ENCODE assay signal across 24 cellular contexts in the genomic region with DNA sequence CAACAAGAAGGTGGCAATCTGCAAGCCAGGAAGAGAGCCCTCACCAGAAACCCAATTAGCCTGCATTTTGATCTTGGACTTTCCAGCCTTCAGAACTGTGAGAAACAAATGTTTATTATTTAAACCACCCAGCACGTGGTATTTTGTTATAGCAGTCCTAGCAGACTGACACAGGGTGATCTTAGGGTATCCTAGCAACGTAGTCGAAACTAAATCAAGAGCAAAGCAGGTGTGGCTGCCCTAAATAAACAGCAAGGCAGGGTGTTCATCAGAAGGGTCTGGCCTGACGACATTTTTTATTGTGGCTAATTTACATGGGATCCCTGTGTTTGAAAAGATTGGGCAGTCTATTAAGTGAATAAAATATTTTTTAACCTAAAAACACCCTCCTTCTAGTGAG.
A peak's percentile ranks its signal among the peaks of the same experiment; 100 is the strongest.
DNase-seq lines count a peak whose midpoint lies in the region; ATAC-seq lines count a peak whose summit lies in the region.
"Had no signal": no experiment of that assay in that cellular context is flagged by ENCODE, and none has a peak within 500 bp of the region (broad histone marks: within the 10 kb centered on the region; RNA-seq: fewer than 3 reads in every experiment).

No MANE protein-coding gene starts in this region.

- DNase-seq in NCI-H1417 (lab: John Stamatoyannopoulos, UW) (peak in 2 of 3 experiments; percentile 48 to 67), NCI-H1417 treated with DMSO at 0.1 percent for 48 hours (lab: John Stamatoyannopoulos, UW) (no peak), NAMALWA (ENCODE audit: low spot score) (peak; percentile 8), NCI-H526 treated with DMSO at 0.1 percent for 48 hours (lab: John Stamatoyannopoulos, UW) (peak; percentile 47), epithelial cell of prostate (ENCODE audit: low read depth, low spot score) (peak; percentile 6), NCI-H1694 treated with DMSO at 0.1 percent for 48 hours (lab: John Stamatoyannopoulos, UW) (no peak), sciatic nerve (ENCODE audit: low spot score) (no peak)
- DNase-seq: ACHN; C1 segment of cervical spinal cord; Calu3; CD8-positive, alpha-beta T cell; DMS153; GDM1; Kasumi-1; NCI-H1436; NCI-H2029 treated with DMSO at 0.1 percent for 48 hours; NCI-H446; PC-3; Right ventricle myocardium superior; SW 1271; T-helper 17 cell had no signal

- no peak overlapping the region for H3K27ac ChIP-seq in epithelial cell of prostate
- H3K27ac ChIP-seq: 22Rv1, SK-N-MC had no signal

- no peak for ATAC-seq in GM18861 (IDR thresholded peaks at IDR 0.05; ENCODE audit: unreplicated experiment)
- ATAC-seq in sciatic nerve: no peak
- ATAC-seq: CD8-positive, alpha-beta T cell; PC-3; T-helper 17 cell had no signal

- intact Hi-C loops in sciatic nerve (cut with DNase I): no loop called here

Comparison
In these comparisons a context has a peak if more than half of its experiments do, and no peak if none do; other contexts are left out.
1. DNase-seq: peak in NCI-H1417 (2 of 3), NAMALWA (single experiment), NCI-H526 treated with DMSO at 0.1 percent for 48 hours (single experiment) and epithelial cell of prostate (single experiment); none in NCI-H1417 treated with DMSO at 0.1 percent for 48 hours (single experiment), NCI-H1694 treated with DMSO at 0.1 percent for 48 hours (single experiment) and sciatic nerve (single experiment).